ENCODE assay signal across 9 cellular contexts in genomic region chr3:136730595-136731273, GRCh38. TPM values are rescaled to one million over a fixed set of nuclear protein-coding genes. Genes with fewer than 3 reads are reported as not detected.
DNase-seq lines count a peak whose midpoint lies in the region; ATAC-seq and TF ChIP-seq lines count a peak whose summit lies in the region.
"Had no signal": no experiment of that assay in that cellular context is flagged by ENCODE, and none has a peak within 500 bp of the region (broad histone marks: within the 10 kb centered on the region; RNA-seq: fewer than 3 reads in every experiment).

No MANE protein-coding gene starts in this region.

- intact Hi-C loops in CD4-positive, alpha-beta T cell (cut with DNase I, micrococcal nuclease) = no loop called here
- intact Hi-C loops in colonic mucosa (cut with DNase I) = loop anchor here (10.0 kb wide), 1 partner anchor 116 kb away; no protein-coding TSS in a partner anchor

- no peak for ATAC-seq in CD4-positive, alpha-beta T cell (ENCODE audit: poor library complexity)
- ATAC-seq in GM19043 (IDR thresholded peaks at IDR 0.05; ENCODE audit: low read depth, unreplicated experiment) = peak; percentile 62
- ATAC-seq in HG03025 (IDR thresholded peaks at IDR 0.05; ENCODE audit: low FRiP score, unreplicated experiment) = peak; percentile 58
- ATAC-seq in HG03571 (IDR thresholded peaks at IDR 0.05; ENCODE audit: unreplicated experiment) = no peak
- ATAC-seq in HG02981 (IDR thresholded peaks at IDR 0.05; ENCODE audit: unreplicated experiment) = no peak

- peaks cover 7% of the 10 kb centered on the region for H3K4me1 ChIP-seq in colonic mucosa

- H3K9ac ChIP-seq in colonic mucosa (ENCODE audit: low read depth in 2 of 2, low read length in 2 of 2) = no peak overlapping the region

- no peaks in the 10 kb centered on the region for H3K27me3 ChIP-seq in CD4-positive, alpha-beta T cell (ENCODE audit: control insufficient read depth, insufficient read depth, low read length)
- H3K27me3 ChIP-seq in colonic mucosa = no peaks in the 10 kb centered on the region

- POLR2A ChIA-PET in CD4-positive, alpha-beta T cell (lab: Charles Lee) = interaction anchor here (1.1 kb wide), 1 partner anchor 21 kb away, joined by 5 read pairs; the partner anchor contains the start of gene STAG1

- CTCF ChIA-PET in CD4-positive, alpha-beta T cell (lab: Charles Lee) = interaction anchor here (6.4 kb wide), 1 partner anchor 21 kb away, joined by 36 read pairs; the partner anchor contains the start of gene STAG1

- no peaks in the 10 kb centered on the region for H3K9me3 Mint-ChIP-seq in CD4-positive, alpha-beta T cell

- no peaks in the 10 kb centered on the region for H3K9me3 ChIP-seq in CD4-positive, alpha-beta T cell (ENCODE audit: control insufficient read depth, low read length)
- H3K9me3 ChIP-seq in colonic mucosa = no peaks in the 10 kb centered on the region

- no peak for DNase-seq in CD4-positive, alpha-beta T cell
- DNase-seq in colonic mucosa (peak; percentile 52), NCI-H82 (lab: John Stamatoyannopoulos, UW) (no peak)
- no peak for DNase-seq in activated CD8-positive, alpha-beta memory T cell treated with anti-CD3 and anti-CD28 coated beads for 24 hours

- peaks cover 74% of the 10 kb centered on the region for H3K4me1 Mint-ChIP-seq in CD4-positive, alpha-beta T cell (ENCODE audit: low read depth)

- H3K36me3 Mint-ChIP-seq in CD4-positive, alpha-beta T cell (ENCODE audit: low read depth) = no peaks in the 10 kb centered on the region
- H3K36me3 Mint-ChIP-seq: activated naive CD8-positive, alpha-beta T cell had no signal

- no peaks in the 10 kb centered on the region for H3K36me3 ChIP-seq in colonic mucosa

- peak overlapping the region; percentile 0 for H3K27ac Mint-ChIP-seq in CD4-positive, alpha-beta T cell
- H3K27ac Mint-ChIP-seq: activated naive CD8-positive, alpha-beta T cell had no signal

- no peak overlapping the region for H3K4me3 ChIP-seq in colonic mucosa

- no peak for TF ChIP-seq CTCF in CD4-positive, alpha-beta T cell (IDR thresholded peaks at IDR 0.05)
- no peak for TF ChIP-seq CTCF in colonic mucosa (IDR thresholded peaks at IDR 0.05)

- H3K4me3 Mint-ChIP-seq in CD4-positive, alpha-beta T cell = no peak overlapping the region
- H3K4me3 Mint-ChIP-seq: activated naive CD8-positive, alpha-beta T cell had no signal

- H3K27me3 Mint-ChIP-seq in CD4-positive, alpha-beta T cell = no peaks in the 10 kb centered on the region
- H3K27me3 Mint-ChIP-seq: activated naive CD8-positive, alpha-beta T cell had no signal

- H3K27ac ChIP-seq in CD4-positive, alpha-beta T cell (ENCODE audit: low read depth, low read length) = no peak overlapping the region
- H3K27ac ChIP-seq in colonic mucosa = peak overlapping the region; percentile 60

RNA-seq across cellular contexts. Expression of gene STAG1, which starts 21.4 kb away (rescaled TPM):
- total RNA-seq in CD4-positive, alpha-beta T cell = 10 to 100 TPM; 35.6 to 37.7 TPM
- 10 to 100 TPM; 38.2 to 43.5 TPM for total RNA-seq in colonic mucosa

Comparison
In these comparisons a context has a peak if more than half of its experiments do, and no peak if none do; other contexts are left out.
1. ATAC-seq: peak in GM19043 (single experiment) and HG03025 (single experiment); none in CD4-positive, alpha-beta T cell (single experiment), HG03571 (single experiment) and HG02981 (single experiment).